1 cellular context compared by ENCODE assay signal in the genomic region with DNA sequence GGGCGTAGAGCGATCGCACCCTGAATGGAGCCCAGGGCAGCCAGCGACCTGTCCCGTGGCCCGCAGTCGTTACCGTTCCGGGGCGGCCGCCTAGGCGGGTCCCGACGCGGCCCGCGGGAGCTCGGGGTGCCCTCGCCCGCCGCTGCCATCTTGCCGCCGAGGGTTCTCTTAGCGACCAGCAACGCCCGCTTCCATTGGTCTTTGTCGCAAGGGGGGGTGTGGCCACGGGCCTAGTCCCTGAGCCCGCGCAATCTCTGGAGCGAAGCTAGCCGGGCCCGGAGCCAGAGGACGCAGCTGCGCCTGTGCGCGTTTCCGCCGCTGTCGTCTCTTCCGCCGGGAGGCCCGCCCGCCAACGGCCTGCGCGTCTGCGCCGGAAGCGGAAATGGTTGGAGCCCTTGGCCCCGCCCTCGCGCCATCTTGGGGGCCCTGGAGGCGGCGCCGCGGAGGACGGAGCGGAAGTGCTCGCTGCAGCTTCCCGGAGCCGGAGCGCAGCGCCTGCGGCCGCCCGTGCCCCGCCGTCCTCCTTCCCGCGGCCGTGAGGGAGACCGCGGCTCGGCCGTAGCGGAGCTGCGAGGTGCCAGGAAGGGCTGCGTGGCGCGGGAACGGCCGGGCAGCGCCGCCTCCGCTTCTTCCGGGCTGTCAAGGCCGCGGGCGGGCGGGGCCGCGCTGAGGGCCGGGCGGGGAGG.
TF ChIP-seq lines count a peak whose summit lies in the region.

MORN1 (minus strand) TSS at position 170 of the 686 bp plus-strand sequence; CDS start at position 149, 21 bp downstream.
RER1 (plus strand) TSS at position 457 of the 686 bp plus-strand sequence. CDS start 3,950 bp downstream, outside the sequence.

TF ChIP-seq in SK-N-SH, 30 proteins besides CTCF, POLR2A, EP300 and RAD21 (continued from another document):
- no peak for TF ChIP-seq TEAD4 (IDR thresholded peaks at IDR 0.05; ENCODE audit: borderline replicate concordance, insufficient read depth)
- TF ChIP-seq SIN3A (IDR thresholded peaks at IDR 0.05; ENCODE audit: borderline replicate concordance, low read depth, low read length), result 0 out of 2 replicates have a peak, but pooled peaks have one; percentile 47
- TF ChIP-seq GATA2 (CRISPR knock-in tag; IDR thresholded peaks at IDR 0.05), result no peak
- TF ChIP-seq POLR2AphosphoS5 (IDR thresholded peaks at IDR 0.05; ENCODE audit: low read depth, low read length), result no peak
- TF ChIP-seq EZH2phosphoT487 (IDR thresholded peaks at IDR 0.05; ENCODE audit: borderline replicate concordance, low read depth), result no peak
- peak; percentile 81 for TF ChIP-seq MXI1 (IDR thresholded peaks at IDR 0.05; ENCODE audit: low read depth, low read length)
- TF ChIP-seq CHD2 (IDR thresholded peaks at IDR 0.05; ENCODE audit: low read length, partially characterized antibody), result peak; percentile 79
- peak; percentile 89 for TF ChIP-seq NRF1 (IDR thresholded peaks at IDR 0.05; ENCODE audit: low read depth, low read length)
- peak; percentile 76; the same call in 1 of the 2 replicates for TF ChIP-seq RFX5 (IDR thresholded peaks at IDR 0.05; ENCODE audit: low read length)
- TF ChIP-seq REST (IDR thresholded peaks at IDR 0.05; ENCODE audit: low read depth, low read length), result no peak
- peak; percentile 90 for TF ChIP-seq YY1 (IDR thresholded peaks at IDR 0.05; ENCODE audit: low read depth)
- peak; percentile 75; the same call in 1 of the 2 replicates for TF ChIP-seq ELF1 (IDR thresholded peaks at IDR 0.05)
- peak; percentile 59 for TF ChIP-seq NFIC (IDR thresholded peaks at IDR 0.05; ENCODE audit: borderline replicate concordance)
